In genomic region chr21:35256468-35256988, GRCh38 we compare ENCODE assay signal across 8 cellular contexts.
DNase-seq lines count a peak whose midpoint lies in the region; ATAC-seq, FAIRE-seq and TF ChIP-seq lines count a peak whose summit lies in the region.

No MANE protein-coding gene starts in this region.

- DNase-seq in AG20443 (ENCODE audit: low spot score): peak; percentile 80
- peak; percentile 91 for DNase-seq in NCI-H1092 treated with DMSO at 0.1 percent for 48 hours (lab: John Stamatoyannopoulos, UW)
- DNase-seq in cardiac septum (ENCODE audit: low spot score): peak; percentile 87
- peak; percentile 6 for DNase-seq in putamen (ENCODE audit: low spot score)
- no peak for DNase-seq in stimulated activated naive CD4-positive, alpha-beta T cell treated with Interleukin-2 at 50 U/mL for 16 hours (lab: John Stamatoyannopoulos, UW)
- no peak for DNase-seq in GM19239 (ENCODE audit: insufficient read length, low spot score)

- H3K27ac ChIP-seq in VCaP: peak overlapping the region; percentile 85

- intact Hi-C loops in cardiac septum (cut with DNase I): loop anchor here (1.0 to 5.0 kb wide), 3 partner anchors 54 to 369 kb away; no protein-coding TSS in a partner anchor

- FAIRE-seq in GM19239 (lab: Jason Lieb, UNC): no peak

- no peak for ATAC-seq in HG02852 (IDR thresholded peaks at IDR 0.05; ENCODE audit: unreplicated experiment)

- TF ChIP-seq CTCF in VCaP (conservative IDR thresholded peaks at IDR 0.05): no peak; the same call in 1 of the 2 replicates

Comparison
In these comparisons a context has a peak if more than half of its experiments do, and no peak if none do; other contexts are left out.
1. DNase-seq: peak in AG20443 (single experiment), NCI-H1092 treated with DMSO at 0.1 percent for 48 hours (single experiment), cardiac septum (single experiment) and putamen (single experiment); none in stimulated activated naive CD4-positive, alpha-beta T cell treated with Interleukin-2 at 50 U/mL for 16 hours (single experiment) and GM19239 (single experiment).